In the genomic region with DNA sequence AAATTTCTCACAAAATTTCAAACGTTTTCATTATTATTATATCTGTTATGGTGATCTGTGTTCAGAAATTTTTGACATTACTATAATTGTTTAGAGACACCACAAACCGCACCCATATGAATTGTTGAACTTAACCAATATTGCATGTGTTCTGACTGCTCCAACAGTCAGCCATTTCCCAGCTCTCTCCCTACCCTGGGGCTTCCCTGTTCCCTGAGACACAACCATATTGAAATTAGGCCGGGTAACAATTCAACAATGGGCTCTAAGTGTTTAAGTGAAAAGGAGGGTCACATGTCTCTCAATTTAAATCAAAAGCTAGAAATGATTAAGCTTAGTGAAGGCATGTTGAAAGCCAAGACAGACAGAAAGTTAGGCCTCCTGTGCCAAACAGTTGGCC, we compare ENCODE assay signal across 22 cellular contexts.
"Had no signal": no experiment of that assay in that cellular context is flagged by ENCODE, and none has a peak within 500 bp of the region (broad histone marks: within the 10 kb centered on the region; RNA-seq: fewer than 3 reads in every experiment).

No MANE protein-coding gene starts in this region.

- H3K79me2 ChIP-seq: parathyroid adenoma had no signal

- H3K9me3 ChIP-seq: esophagus muscularis mucosa, gastroesophageal sphincter, mucosa of descending colon, prostate gland, right lobe of liver, spleen, thoracic aorta, transverse colon had no signal

- H3K27me3 Mint-ChIP-seq: effector memory CD8-positive, alpha-beta T cell; stimulated activated naive B cell treated with anti-CD40 and anti-IgM and Interleukin-4, amounts not matched to agents 10 μg/mL and 1 μg/mL and 100 μg/mL, for 72 hours; stimulated activated naive CD8-positive, alpha-beta T cell treated with anti-CD3 and anti-CD28 coated beads, Interleukin-15, amount 100 ng/mL, for 72 hours had no signal

- ATAC-seq: effector memory CD8-positive, alpha-beta T cell; gastroesophageal sphincter; left lobe of liver; mucosa of descending colon; natural killer cell; right lobe of liver; stimulated activated naive B cell treated with anti-CD40 and anti-IgM and Interleukin-4, amounts not matched to agents 10 μg/mL and 1 μg/mL and 100 μg/mL, for 72 hours; stimulated activated naive CD8-positive, alpha-beta T cell treated with anti-CD3 and anti-CD28 coated beads, Interleukin-15, amount 100 ng/mL, for 72 hours had no signal

- H3K36me3 Mint-ChIP-seq: natural killer cell; stimulated activated naive B cell treated with anti-CD40 and anti-IgM and Interleukin-4, amounts not matched to agents 10 μg/mL and 1 μg/mL and 100 μg/mL, for 72 hours had no signal

- H3K36me3 ChIP-seq: esophagus muscularis mucosa, gastroesophageal sphincter, prostate gland, right lobe of liver, spleen, thoracic aorta, transverse colon had no signal

- H3K27ac Mint-ChIP-seq: effector memory CD8-positive, alpha-beta T cell; natural killer cell; stimulated activated naive B cell treated with anti-CD40 and anti-IgM and Interleukin-4, amounts not matched to agents 10 μg/mL and 1 μg/mL and 100 μg/mL, for 72 hours; stimulated activated naive CD8-positive, alpha-beta T cell treated with anti-CD3 and anti-CD28 coated beads, Interleukin-15, amount 100 ng/mL, for 72 hours had no signal

- H3K27ac ChIP-seq: epithelial cell of prostate, esophagus muscularis mucosa, gastroesophageal sphincter, parathyroid adenoma, prostate gland, right lobe of liver, spleen, thoracic aorta, transverse colon had no signal

- H3K27me3 ChIP-seq: esophagus muscularis mucosa, gastroesophageal sphincter, right lobe of liver, spleen, transverse colon had no signal

- H3K4me3 Mint-ChIP-seq: effector memory CD8-positive, alpha-beta T cell; natural killer cell; stimulated activated naive B cell treated with anti-CD40 and anti-IgM and Interleukin-4, amounts not matched to agents 10 μg/mL and 1 μg/mL and 100 μg/mL, for 72 hours; stimulated activated naive CD8-positive, alpha-beta T cell treated with anti-CD3 and anti-CD28 coated beads, Interleukin-15, amount 100 ng/mL, for 72 hours had no signal

- H3K4me3 ChIP-seq: esophagus muscularis mucosa, gastroesophageal sphincter, mucosa of descending colon, prostate gland, right lobe of liver, spleen, thoracic aorta, transverse colon had no signal

- H3K4me1 ChIP-seq: esophagus muscularis mucosa, gastroesophageal sphincter, parathyroid adenoma, prostate gland, right lobe of liver, spleen, transverse colon had no signal

- H2AFZ ChIP-seq: parathyroid adenoma had no signal

- H3K4me1 Mint-ChIP-seq: natural killer cell; stimulated activated naive B cell treated with anti-CD40 and anti-IgM and Interleukin-4, amounts not matched to agents 10 μg/mL and 1 μg/mL and 100 μg/mL, for 72 hours; stimulated activated naive CD8-positive, alpha-beta T cell treated with anti-CD3 and anti-CD28 coated beads, Interleukin-15, amount 100 ng/mL, for 72 hours had no signal

- H3K9ac ChIP-seq: parathyroid adenoma had no signal

- DNase-seq: effector memory CD8-positive, alpha-beta T cell; glutamatergic neuron; islet precursor cell; mammary epithelial cell; mucosa of descending colon; natural killer cell; retina; right lobe of liver; spleen; stimulated activated CD4-positive, alpha-beta T cell treated with anti-CD3 and anti-CD28 coated beads, Interleukin-15, amount 100 ng/mL, for 24 hours; stimulated activated CD4-positive, alpha-beta T cell treated with anti-CD3 and anti-CD28 coated beads, Interleukin-1b, Interleukin-23, amount 100 ng/mL, for 48 hours; stimulated activated CD4-positive, alpha-beta T cell treated with anti-CD3 and anti-CD28 coated beads, Interleukin-4, amount 100 ng/mL, for 24 hours; stimulated activated naive B cell treated with anti-CD40 and anti-IgM and Interleukin-4, amounts not matched to agents 10 μg/mL and 1 μg/mL and 100 μg/mL, for 72 hours; stimulated activated naive CD8-positive, alpha-beta T cell treated with anti-CD3 and anti-CD28 coated beads, Interleukin-15, amount 100 ng/mL, for 72 hours; transverse colon had no signal
